Comparison of ENCODE assay signal across 8 cellular contexts in the genomic region with DNA sequence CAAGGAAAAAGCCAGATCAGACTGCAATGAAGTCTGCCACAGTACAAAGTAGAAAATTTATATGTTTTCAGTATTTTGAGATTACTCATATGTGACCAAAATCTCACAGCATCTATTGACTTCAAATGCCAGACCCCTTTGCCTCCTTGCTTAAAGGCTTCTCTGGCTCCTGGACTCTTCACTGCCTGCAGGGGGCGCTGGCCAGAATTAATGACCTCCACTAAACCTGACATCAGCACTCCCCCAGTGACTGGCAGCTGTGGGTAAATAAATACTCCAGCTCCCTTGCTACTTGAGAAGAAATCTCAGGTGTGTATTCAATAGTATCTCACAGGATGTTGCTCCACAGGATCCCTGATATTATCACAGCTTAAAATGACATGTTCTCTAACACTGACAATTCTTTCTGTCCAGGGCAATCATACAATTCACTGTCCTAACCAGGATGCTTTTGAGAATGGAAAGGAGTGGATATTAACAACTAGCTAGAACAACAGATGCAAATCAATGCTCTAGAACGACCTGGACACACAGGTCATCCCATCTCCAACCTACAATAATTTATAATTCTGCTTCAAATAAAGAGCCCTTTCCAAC. TPM values are rescaled to one million over a fixed set of nuclear protein-coding genes. Genes with fewer than 3 reads are reported as not detected.
DNase-seq lines count a peak whose midpoint lies in the region; ATAC-seq, FAIRE-seq and TF ChIP-seq lines count a peak whose summit lies in the region.

No MANE protein-coding gene starts in this region.

- H3K27me3 Mint-ChIP-seq in stimulated activated memory B cell treated with anti-CD40 and anti-IgM and Interleukin-4, amounts not matched to agents 10 μg/mL and 1 μg/mL and 100 μg/mL, for 72 hours: no peaks in the 10 kb centered on the region

- no peaks in the 10 kb centered on the region for H3K9me3 ChIP-seq in keratinocyte (ENCODE audit: control insufficient read depth, low read depth, low read length)

- peak; percentile 71 to 90 (median 73) for TF ChIP-seq CTCF in keratinocyte (optimal IDR thresholded peaks at IDR 0.05 in 1 of 3, IDR thresholded peaks at IDR 0.05 in 1 of 3, conservative IDR thresholded peaks at IDR 0.05 in 1 of 3; ENCODE audit: extremely low read depth in 1 of 3, insufficient read depth in 2 of 3, low read length in 3 of 3)

- no peak overlapping the region for H2AFZ ChIP-seq in keratinocyte (ENCODE audit: control insufficient read depth, low read length)

- no peak overlapping the region for H3K4me3 ChIP-seq in keratinocyte (ENCODE audit: control insufficient read depth in 2 of 3, extremely low read depth in 1 of 3, insufficient read depth in 2 of 3, low read depth in 1 of 3, low read length in 3 of 3)

- H3K4me2 ChIP-seq in keratinocyte (ENCODE audit: control insufficient read depth, extremely low read depth, insufficient read depth, low read depth, low read length): no peak overlapping the region

- H3K27ac ChIP-seq in keratinocyte (ENCODE audit: control insufficient read depth, insufficient read depth, low read length): no peak overlapping the region

- H3K9me1 ChIP-seq in keratinocyte (ENCODE audit: control insufficient read depth, extremely low read depth, insufficient read depth, low read length): no peaks in the 10 kb centered on the region

- peaks cover 26% of the 10 kb centered on the region for H3K79me2 ChIP-seq in keratinocyte (ENCODE audit: control insufficient read depth, insufficient read depth, low read length)

- no peak overlapping the region for H3K27ac Mint-ChIP-seq in stimulated activated memory B cell treated with anti-CD40 and anti-IgM and Interleukin-4, amounts not matched to agents 10 μg/mL and 1 μg/mL and 100 μg/mL, for 72 hours

- dilution Hi-C loops in keratinocyte (cut with MboI; ENCODE audit: extremely low pct_ligation_motif_present, low sequenced_read_pairs): no loop called here

- H4K20me1 ChIP-seq in keratinocyte (ENCODE audit: control insufficient read depth, extremely low read depth, insufficient read depth, low read length): no peaks in the 10 kb centered on the region

- FAIRE-seq in keratinocyte (lab: Jason Lieb, UNC): no peak

- peaks cover 32% of the 10 kb centered on the region for H3K4me1 Mint-ChIP-seq in stimulated activated memory B cell treated with anti-CD40 and anti-IgM and Interleukin-4, amounts not matched to agents 10 μg/mL and 1 μg/mL and 100 μg/mL, for 72 hours

- H3K9me3 Mint-ChIP-seq in stimulated activated memory B cell treated with anti-CD40 and anti-IgM and Interleukin-4, amounts not matched to agents 10 μg/mL and 1 μg/mL and 100 μg/mL, for 72 hours: no peaks in the 10 kb centered on the region

- H3K27me3 ChIP-seq in keratinocyte (ENCODE audit: control insufficient read depth, extremely low read depth, insufficient read depth, low read length): no peaks in the 10 kb centered on the region

- peaks cover 32 to 39% of the 10 kb centered on the region in 2 experiments for H3K36me3 ChIP-seq in keratinocyte (ENCODE audit: control insufficient read depth in 2 of 2, extremely low read depth in 1 of 2, insufficient read depth in 2 of 2, low read length in 2 of 2)

- H3K4me3 Mint-ChIP-seq in stimulated activated memory B cell treated with anti-CD40 and anti-IgM and Interleukin-4, amounts not matched to agents 10 μg/mL and 1 μg/mL and 100 μg/mL, for 72 hours: no peak overlapping the region

- H3K36me3 Mint-ChIP-seq in stimulated activated memory B cell treated with anti-CD40 and anti-IgM and Interleukin-4, amounts not matched to agents 10 μg/mL and 1 μg/mL and 100 μg/mL, for 72 hours: peaks cover 52% of the 10 kb centered on the region

- ATAC-seq in stimulated activated memory B cell treated with anti-CD40 and anti-IgM and Interleukin-4, amounts not matched to agents 10 μg/mL and 1 μg/mL and 100 μg/mL, for 72 hours: no peak
- ATAC-seq in GM18520 (IDR thresholded peaks at IDR 0.05; ENCODE audit: unreplicated experiment): no peak

- H3K9ac ChIP-seq in keratinocyte (ENCODE audit: control insufficient read depth, extremely low read depth, insufficient read depth, low read length): no peak overlapping the region

- peaks cover 6% of the 10 kb centered on the region for H3K4me1 ChIP-seq in keratinocyte (ENCODE audit: control insufficient read depth, extremely low read depth, insufficient read depth, low read length)

- DNase-seq in GM03348 (ENCODE audit: low spot score): peak; percentile 59
- peak; percentile 18 to 68 (median 22) for DNase-seq in NCI-H1417 (lab: John Stamatoyannopoulos, UW)
- DNase-seq in T-helper 1 cell: peak; percentile 27 to 67 (median 41)
- peak; percentile 46 for DNase-seq in amniotic stem cell (lab: John Stamatoyannopoulos, UW)
- DNase-seq in keratinocyte (ENCODE audit: low read depth, low spot score): no peak
- DNase-seq in stimulated activated CD8-positive, alpha-beta memory T cell treated with anti-CD3 and anti-CD28 coated beads, Interleukin-15, amount 100 ng/mL, for 24 hours (ENCODE audit: low read depth): peak; percentile 29

RNA-seq across cellular contexts. Expression of gene BECN1, which starts 4.0 kb away (rescaled TPM):
- polyA plus RNA-seq in keratinocyte: 71.6 to 94.2 TPM (median 89.8 TPM) in 3 replicates
- 93.1 TPM for polyA plus RNA-seq in keratinocyte (2011; ENCODE audit: low read depth)
- polyA plus RNA-seq in keratinocyte (2011; cell fraction: cytosol; rRNA removed): 91.1 and 91.6 TPM in 2 replicates
- polyA plus RNA-seq in keratinocyte (2011; cell fraction: nucleus; rRNA removed): 65.1 and 69.9 TPM in 2 replicates
- polyA plus RNA-seq in keratinocyte (2012; ENCODE audit: low replicate concordance): 61.5 and 80.3 TPM in 2 replicates
- 43.1 to 72.1 TPM (median 56.0 TPM) in 3 replicates for polyA minus RNA-seq in keratinocyte
- 87.5 TPM for polyA minus RNA-seq in keratinocyte (2011; cell fraction: cytosol; rRNA and poly(A)+ RNA removed)
- 37.4 and 46.1 TPM in 2 replicates for polyA minus RNA-seq in keratinocyte (2011; cell fraction: nucleus; rRNA and poly(A)+ RNA removed)

RNA-seq across cellular contexts. Expression of gene PSME3, which starts 13.2 kb away (rescaled TPM):
- polyA plus RNA-seq in keratinocyte: 108 to 257 TPM (median 190 TPM) in 3 replicates
- polyA plus RNA-seq in keratinocyte (2011; ENCODE audit: low read depth): 54.4 TPM
- 170 and 247 TPM in 2 replicates for polyA plus RNA-seq in keratinocyte (2011; cell fraction: cytosol; rRNA removed)
- polyA plus RNA-seq in keratinocyte (2011; cell fraction: nucleus; rRNA removed): 137 and 160 TPM in 2 replicates
- polyA plus RNA-seq in keratinocyte (2012; ENCODE audit: low replicate concordance): 80.9 and 162 TPM in 2 replicates
- polyA minus RNA-seq in keratinocyte: 64.7 to 116 TPM (median 81.4 TPM) in 3 replicates
- 125 TPM for polyA minus RNA-seq in keratinocyte (2011; cell fraction: cytosol; rRNA and poly(A)+ RNA removed)
- polyA minus RNA-seq in keratinocyte (2011; cell fraction: nucleus; rRNA and poly(A)+ RNA removed): 44.8 and 84.9 TPM in 2 replicates

RNA-seq across cellular contexts. Expression of gene CNTD1, which starts 21.4 kb away (rescaled TPM):
- polyA plus RNA-seq in keratinocyte: not detected in 3 replicates
- polyA plus RNA-seq in keratinocyte (2011; ENCODE audit: low read depth): not detected
- polyA plus RNA-seq in keratinocyte (2011; cell fraction: cytosol; rRNA removed): not detected in 2 replicates
- polyA plus RNA-seq in keratinocyte (2011; cell fraction: nucleus; rRNA removed): not detected in 2 replicates
- 0.26 and 1.3 TPM in 2 replicates for polyA plus RNA-seq in keratinocyte (2012; ENCODE audit: low replicate concordance)
- not detected in 3 replicates for polyA minus RNA-seq in keratinocyte
- polyA minus RNA-seq in keratinocyte (2011; cell fraction: cytosol; rRNA and poly(A)+ RNA removed): not detected
- not detected in 2 replicates for polyA minus RNA-seq in keratinocyte (2011; cell fraction: nucleus; rRNA and poly(A)+ RNA removed)

RNA-seq across cellular contexts. Expression of gene COA3, which starts 21.5 kb away (rescaled TPM):
- polyA plus RNA-seq in keratinocyte: 83.6 to 97.8 TPM (median 92.4 TPM) in 3 replicates
- polyA plus RNA-seq in keratinocyte (2011; ENCODE audit: low read depth): 9.0 TPM
- polyA plus RNA-seq in keratinocyte (2011; cell fraction: cytosol; rRNA removed): 98.9 and 109 TPM in 2 replicates
- 39.4 and 43.3 TPM in 2 replicates for polyA plus RNA-seq in keratinocyte (2011; cell fraction: nucleus; rRNA removed)
- 55.9 and 93.7 TPM in 2 replicates for polyA plus RNA-seq in keratinocyte (2012; ENCODE audit: low replicate concordance)
- 36.0 to 54.3 TPM (median 41.2 TPM) in 3 replicates for polyA minus RNA-seq in keratinocyte
- polyA minus RNA-seq in keratinocyte (2011; cell fraction: cytosol; rRNA and poly(A)+ RNA removed): 28.0 TPM
- polyA minus RNA-seq in keratinocyte (2011; cell fraction: nucleus; rRNA and poly(A)+ RNA removed): 9.5 and 9.7 TPM in 2 replicates

RNA-seq across cellular contexts. Expression of gene AOC2, which starts 24.3 kb away (rescaled TPM):
- 0.73 to 1.5 TPM (median 0.94 TPM) in 3 replicates for polyA plus RNA-seq in keratinocyte
- polyA plus RNA-seq in keratinocyte (2011; ENCODE audit: low read depth): 0.60 TPM
- 0.58 and 0.64 TPM in 2 replicates for polyA plus RNA-seq in keratinocyte (2011; cell fraction: cytosol; rRNA removed)
- 6.1 and 6.8 TPM in 2 replicates for polyA plus RNA-seq in keratinocyte (2011; cell fraction: nucleus; rRNA removed)
- 0.79 and 3.6 TPM in 2 replicates for polyA plus RNA-seq in keratinocyte (2012; ENCODE audit: low replicate concordance)
- polyA minus RNA-seq in keratinocyte: 1.2 to 3.4 TPM (median 1.6 TPM) in 3 replicates
- not detected for polyA minus RNA-seq in keratinocyte (2011; cell fraction: cytosol; rRNA and poly(A)+ RNA removed)
- 2.4 and 2.5 TPM in 2 replicates for polyA minus RNA-seq in keratinocyte (2011; cell fraction: nucleus; rRNA and poly(A)+ RNA removed)
